In genomic region chr18:8037296-8037695, GRCh38 we compare ENCODE assay signal across 27 cellular contexts.
"Had no signal": no experiment of that assay in that cellular context is flagged by ENCODE, and none has a peak within 500 bp of the region (broad histone marks: within the 10 kb centered on the region; RNA-seq: fewer than 3 reads in every experiment).

No MANE protein-coding gene starts in this region.

- H3K9me3 ChIP-seq: mucosa of descending colon, pancreas, prostate gland, upper lobe of left lung, vagina had no signal

- H3K27ac Mint-ChIP-seq: memory B cell; naive thymus-derived CD4-positive, alpha-beta T cell; natural killer cell treated with Interleukin-12 subunit alpha and Interleukin-12 subunit beta and Interleukin-15 and Interleukin-18, amount 100 ng/mL, for 72 hours; stimulated activated naive CD8-positive, alpha-beta T cell treated with anti-CD3 and anti-CD28 coated beads, Interleukin-15, amount 100 ng/mL, for 72 hours had no signal

- H3K27me3 Mint-ChIP-seq: memory B cell; naive thymus-derived CD4-positive, alpha-beta T cell; natural killer cell treated with Interleukin-12 subunit alpha and Interleukin-12 subunit beta and Interleukin-15 and Interleukin-18, amount 100 ng/mL, for 72 hours; stimulated activated naive CD8-positive, alpha-beta T cell treated with anti-CD3 and anti-CD28 coated beads, Interleukin-15, amount 100 ng/mL, for 72 hours had no signal

- H3K79me2 ChIP-seq: hepatocyte had no signal

- H3K4me1 Mint-ChIP-seq: memory B cell; stimulated activated naive CD8-positive, alpha-beta T cell treated with anti-CD3 and anti-CD28 coated beads, Interleukin-15, amount 100 ng/mL, for 72 hours had no signal

- H3K4me3 ChIP-seq: hepatocyte, left ventricle myocardium inferior, lung, mucosa of descending colon, pancreas, prostate gland, skin epidermis, transverse colon, upper lobe of left lung, vagina had no signal

- ATAC-seq: mucosa of descending colon; naive thymus-derived CD4-positive, alpha-beta T cell; natural killer cell treated with Interleukin-12 subunit alpha and Interleukin-12 subunit beta and Interleukin-15 and Interleukin-18, amount 100 ng/mL, for 72 hours; pancreas; right cardiac atrium; sciatic nerve; stimulated activated naive CD8-positive, alpha-beta T cell treated with anti-CD3 and anti-CD28 coated beads, Interleukin-15, amount 100 ng/mL, for 72 hours had no signal

- H2AFZ ChIP-seq: hepatocyte had no signal

- H3K36me3 ChIP-seq: left ventricle myocardium inferior, pancreas, prostate gland, transverse colon, upper lobe of left lung, vagina had no signal

- H3K27me3 ChIP-seq: hepatocyte, pancreas, transverse colon, upper lobe of left lung, vagina had no signal

- H3K4me2 ChIP-seq: hepatocyte had no signal

- DNase-seq: islet precursor cell; left ventricle myocardium inferior; midbrain; mucosa of descending colon; naive thymus-derived CD4-positive, alpha-beta T cell; nucleus accumbens; pancreas; posterior cingulate gyrus; retina; right cardiac atrium; stimulated activated CD4-positive, alpha-beta T cell treated with anti-CD3 and anti-CD28 coated beads, Interleukin-12 subunit alpha, Interleukin-12 subunit beta, amount 100 ng/mL, for 4 hours; stimulated activated CD4-positive, alpha-beta T cell treated with anti-CD3 and anti-CD28 coated beads, Interleukin-15, amount 100 ng/mL, for 24 hours; stimulated activated CD4-positive, alpha-beta T cell treated with anti-CD3 and anti-CD28 coated beads, Interleukin-2, amount 100 ng/mL, for 24 hours; stimulated activated CD4-positive, alpha-beta T cell treated with anti-CD3 and anti-CD28 coated beads, Interleukin-4, amount 100 ng/mL, for 1 hour; stimulated activated naive CD4-positive, alpha-beta T cell treated with Interleukin-2 at 50 U/mL for 16 hours; stimulated activated naive CD8-positive, alpha-beta T cell treated with anti-CD3 and anti-CD28 coated beads, Interleukin-15, amount 100 ng/mL, for 72 hours; substantia nigra; transverse colon; upper lobe of left lung had no signal

- H3K4me1 ChIP-seq: pancreas, prostate gland, transverse colon had no signal

- H3K27ac ChIP-seq: hepatocyte, left ventricle myocardium inferior, pancreas, prostate gland, skin epidermis, transverse colon, upper lobe of left lung, vagina had no signal

- H3K4me3 Mint-ChIP-seq: memory B cell; naive thymus-derived CD4-positive, alpha-beta T cell; natural killer cell treated with Interleukin-12 subunit alpha and Interleukin-12 subunit beta and Interleukin-15 and Interleukin-18, amount 100 ng/mL, for 72 hours; stimulated activated naive CD8-positive, alpha-beta T cell treated with anti-CD3 and anti-CD28 coated beads, Interleukin-15, amount 100 ng/mL, for 72 hours had no signal

- H3K9me3 Mint-ChIP-seq: natural killer cell treated with Interleukin-12 subunit alpha and Interleukin-12 subunit beta and Interleukin-15 and Interleukin-18, amount 100 ng/mL, for 72 hours; stimulated activated naive CD8-positive, alpha-beta T cell treated with anti-CD3 and anti-CD28 coated beads, Interleukin-15, amount 100 ng/mL, for 72 hours had no signal

- H3K36me3 Mint-ChIP-seq: memory B cell; naive thymus-derived CD4-positive, alpha-beta T cell; natural killer cell treated with Interleukin-12 subunit alpha and Interleukin-12 subunit beta and Interleukin-15 and Interleukin-18, amount 100 ng/mL, for 72 hours had no signal
